ENCODE assay signal across 1 cellular context in genomic region chr6:34526992-34527728, GRCh38.
TF ChIP-seq lines count a peak whose summit lies in the region.

No MANE protein-coding gene starts in this region.

TF ChIP-seq in HepG2, 621 proteins besides CTCF, POLR2A, EP300 and RAD21 (continued from another document and continues in another):
- no peak for TF ChIP-seq DBP (CRISPR knock-in tag; IDR thresholded peaks at IDR 0.05; ENCODE audit: not compliant biosample characterization)
- TF ChIP-seq ASH2L (IDR thresholded peaks at IDR 0.05; ENCODE audit: insufficient read length, low read depth, low read length), result no peak
- no peak for TF ChIP-seq MTA3 (CRISPR knock-in tag; IDR thresholded peaks at IDR 0.05)
- no peak for TF ChIP-seq CEBPB (IDR thresholded peaks at IDR 0.05; ENCODE audit: borderline replicate concordance, low read depth, low read length)
- TF ChIP-seq ZNF710 (CRISPR knock-in tag; IDR thresholded peaks at IDR 0.05; ENCODE audit: borderline replicate concordance), result 0 out of 2 replicates have a peak, but pooled peaks have one; percentile 58
- no peak; the same call in 1 of the 2 replicates for TF ChIP-seq HMGXB3 (CRISPR knock-in tag; IDR thresholded peaks at IDR 0.05; ENCODE audit: borderline replicate concordance)
- TF ChIP-seq HINFP (CRISPR knock-in tag; IDR thresholded peaks at IDR 0.05; ENCODE audit: low read depth), result peak; percentile 99
- TF ChIP-seq ZNF7 (CRISPR knock-in tag; IDR thresholded peaks at IDR 0.05), result no peak
- TF ChIP-seq ZNF337 (CRISPR knock-in tag; IDR thresholded peaks at IDR 0.05; ENCODE audit: borderline replicate concordance, low read depth), result no peak
- no peak for TF ChIP-seq KDM1A (CRISPR knock-in tag; IDR thresholded peaks at IDR 0.05)
- TF ChIP-seq ZNF704 (CRISPR knock-in tag; IDR thresholded peaks at IDR 0.05; ENCODE audit: borderline replicate concordance), result no peak
- TF ChIP-seq ZBTB7B (CRISPR knock-in tag; IDR thresholded peaks at IDR 0.05), result peak; percentile 77; the same call in 1 of the 2 replicates
- TF ChIP-seq TP53 (CRISPR knock-in tag; conservative IDR thresholded peaks at IDR 0.05), result no peak
- TF ChIP-seq RBFOX2 (IDR thresholded peaks at IDR 0.05; ENCODE audit: low read depth, low read length), result no peak
- TF ChIP-seq SETDB1 (CRISPR knock-in tag; IDR thresholded peaks at IDR 0.05; ENCODE audit: borderline replicate concordance), result 0 out of 2 replicates have a peak, but pooled peaks have one; percentile 34
- TF ChIP-seq ZNF274 (CRISPR knock-in tag; IDR thresholded peaks at IDR 0.05), result peak; percentile 70; the same call in 1 of the 2 replicates
- peak; percentile 47; the same call in 1 of the 2 replicates for TF ChIP-seq FOXA3 (CRISPR knock-in tag; IDR thresholded peaks at IDR 0.05)
- TF ChIP-seq SMAD9 (CRISPR knock-in tag; IDR thresholded peaks at IDR 0.05), result no peak
- peak; percentile 85 for TF ChIP-seq ZNF792 (CRISPR knock-in tag; IDR thresholded peaks at IDR 0.05)
- TF ChIP-seq SOX13 (IDR thresholded peaks at IDR 0.05), result no peak
- no peak for TF ChIP-seq SOX13 (CRISPR knock-in tag; conservative IDR thresholded peaks at IDR 0.05 in 1 of 2, IDR thresholded peaks at IDR 0.05 in 1 of 2)
- TF ChIP-seq NCOA2 (CRISPR knock-in tag; IDR thresholded peaks at IDR 0.05), result no peak
- no peak for TF ChIP-seq NFIB (CRISPR knock-in tag; IDR thresholded peaks at IDR 0.05; ENCODE audit: borderline replicate concordance)
- TF ChIP-seq GTF3A (CRISPR knock-in tag; conservative IDR thresholded peaks at IDR 0.05), result no peak
- TF ChIP-seq ZNF547 (CRISPR knock-in tag; IDR thresholded peaks at IDR 0.05), result 0 out of 2 replicates have a peak, but pooled peaks have one; percentile 17
- TF ChIP-seq ZNF891 (CRISPR knock-in tag; IDR thresholded peaks at IDR 0.05), result 0 out of 2 replicates have a peak, but pooled peaks have one; percentile 45
- TF ChIP-seq ZNF44 (CRISPR knock-in tag; IDR thresholded peaks at IDR 0.05), result no peak
- 0 out of 2 replicates have a peak, but pooled peaks have one; percentile 75 for TF ChIP-seq NR0B2 (CRISPR knock-in tag; IDR thresholded peaks at IDR 0.05)
- TF ChIP-seq BCL3 (CRISPR knock-in tag; IDR thresholded peaks at IDR 0.05), result no peak
- peak; percentile 59 for TF ChIP-seq POGZ (CRISPR knock-in tag; IDR thresholded peaks at IDR 0.05)
- TF ChIP-seq ZNF512B (CRISPR knock-in tag; IDR thresholded peaks at IDR 0.05; ENCODE audit: borderline replicate concordance), result no peak
- TF ChIP-seq ZNF180 (CRISPR knock-in tag; IDR thresholded peaks at IDR 0.05; ENCODE audit: borderline replicate concordance, low read depth), result no peak
- no peak for TF ChIP-seq GFI1 (CRISPR knock-in tag; IDR thresholded peaks at IDR 0.05; ENCODE audit: borderline replicate concordance)
- TF ChIP-seq NRL (CRISPR knock-in tag; IDR thresholded peaks at IDR 0.05; ENCODE audit: borderline replicate concordance), result peak; percentile 74; the same call in 1 of the 2 replicates
- TF ChIP-seq EEA1 (CRISPR knock-in tag; IDR thresholded peaks at IDR 0.05; ENCODE audit: borderline replicate concordance), result peak; percentile 50; the same call in 1 of the 2 replicates
- TF ChIP-seq FOXC1 (CRISPR knock-in tag; IDR thresholded peaks at IDR 0.05; ENCODE audit: borderline replicate concordance), result peak; percentile 71
- TF ChIP-seq NAIF1 (CRISPR knock-in tag; IDR thresholded peaks at IDR 0.05; ENCODE audit: borderline replicate concordance), result no peak; the same call in 1 of the 2 replicates
- TF ChIP-seq ZNF30 (CRISPR knock-in tag; IDR thresholded peaks at IDR 0.05), result no peak
- TF ChIP-seq MYPOP (CRISPR knock-in tag; IDR thresholded peaks at IDR 0.05), result peak; percentile 42; the same call in 1 of the 2 replicates
- TF ChIP-seq ARNTL (CRISPR knock-in tag; IDR thresholded peaks at IDR 0.05), result no peak
- TF ChIP-seq ARID2 (CRISPR knock-in tag; IDR thresholded peaks at IDR 0.05; ENCODE audit: borderline replicate concordance), result no peak
- TF ChIP-seq NFYB (CRISPR knock-in tag; IDR thresholded peaks at IDR 0.05), result no peak
- TF ChIP-seq ETS1 (CRISPR knock-in tag; IDR thresholded peaks at IDR 0.05), result no peak
- TF ChIP-seq RXRB (CRISPR knock-in tag; IDR thresholded peaks at IDR 0.05; ENCODE audit: borderline replicate concordance), result 0 out of 2 replicates have a peak, but pooled peaks have one; percentile 42
- TF ChIP-seq KDM2A (CRISPR knock-in tag; IDR thresholded peaks at IDR 0.05; ENCODE audit: borderline replicate concordance, low read depth), result peak; percentile 79
- peak; percentile 52; the same call in 1 of the 2 replicates for TF ChIP-seq ZGPAT (CRISPR knock-in tag; IDR thresholded peaks at IDR 0.05)
